ENCODE assay signal across 10 cellular contexts in genomic region chr6:142870787-142871371, GRCh38.
DNase-seq lines count a peak whose midpoint lies in the region; ATAC-seq and TF ChIP-seq lines count a peak whose summit lies in the region.
"Had no signal": no experiment of that assay in that cellular context is flagged by ENCODE, and none has a peak within 500 bp of the region (broad histone marks: within the 10 kb centered on the region; RNA-seq: fewer than 3 reads in every experiment).

No MANE protein-coding gene starts in this region.

- H3K27me3 Mint-ChIP-seq in stimulated activated naive CD8-positive, alpha-beta T cell treated with anti-CD3 and anti-CD28 coated beads, Interleukin-15, Interleukin-2, amounts not matched to agents 100 ng/mL and 50 ng/mL, for 24 hours: no peaks in the 10 kb centered on the region
- H3K27me3 Mint-ChIP-seq in activated CD4-positive, alpha-beta memory T cell treated with anti-CD3 and anti-CD28 coated beads for 36 hours: no peaks in the 10 kb centered on the region

- peak overlapping the region; percentile 96 for H3K27ac ChIP-seq in foreskin keratinocyte

- peaks cover 97% of the 10 kb centered on the region for H3K4me1 Mint-ChIP-seq in stimulated activated naive CD8-positive, alpha-beta T cell treated with anti-CD3 and anti-CD28 coated beads, Interleukin-15, Interleukin-2, amounts not matched to agents 100 ng/mL and 50 ng/mL, for 24 hours (ENCODE audit: low read depth)
- peaks cover 88% of the 10 kb centered on the region for H3K4me1 Mint-ChIP-seq in activated CD4-positive, alpha-beta memory T cell treated with anti-CD3 and anti-CD28 coated beads for 36 hours (ENCODE audit: low read depth)

- no peaks in the 10 kb centered on the region for H3K27me3 ChIP-seq in foreskin keratinocyte
- H3K27me3 ChIP-seq: BLaER1 treated with 17β-estradiol and CSF1 and Interleukin-3, amounts not matched to agents 10 nM and 100 nM had no signal

- no peaks in the 10 kb centered on the region for H3K9me3 Mint-ChIP-seq in stimulated activated naive CD8-positive, alpha-beta T cell treated with anti-CD3 and anti-CD28 coated beads, Interleukin-15, Interleukin-2, amounts not matched to agents 100 ng/mL and 50 ng/mL, for 24 hours
- no peaks in the 10 kb centered on the region for H3K9me3 Mint-ChIP-seq in activated CD4-positive, alpha-beta memory T cell treated with anti-CD3 and anti-CD28 coated beads for 36 hours

- no peak for TF ChIP-seq CTCF in foreskin keratinocyte (conservative IDR thresholded peaks at IDR 0.05)

- peaks cover 32% of the 10 kb centered on the region for H3K36me3 Mint-ChIP-seq in stimulated activated naive CD8-positive, alpha-beta T cell treated with anti-CD3 and anti-CD28 coated beads, Interleukin-15, Interleukin-2, amounts not matched to agents 100 ng/mL and 50 ng/mL, for 24 hours (ENCODE audit: low read depth)
- H3K36me3 Mint-ChIP-seq in activated CD4-positive, alpha-beta memory T cell treated with anti-CD3 and anti-CD28 coated beads for 36 hours: peaks cover 5% of the 10 kb centered on the region

- DNase-seq in stimulated activated naive CD8-positive, alpha-beta T cell treated with anti-CD3 and anti-CD28 coated beads, Interleukin-15, Interleukin-2, amounts not matched to agents 100 U/mL and 50 U/mL, for 24 hours: no peak
- no peak for DNase-seq in activated CD4-positive, alpha-beta memory T cell treated with anti-CD3 and anti-CD28 coated beads for 36 hours
- no peak for DNase-seq in foreskin keratinocyte
- no peak for DNase-seq in dedifferentiated amniotic fluid mesenchymal stem cell (ENCODE audit: extremely low spot score)
- DNase-seq in GDM1 (lab: John Stamatoyannopoulos, UW): no peak
- DNase-seq in cerebellar nuclear complex (lab: John Stamatoyannopoulos, UW): no peak
- DNase-seq in C1 segment of cervical spinal cord (lab: John Stamatoyannopoulos, UW): no peak

- peaks cover 21% of the 10 kb centered on the region for H3K4me1 ChIP-seq in foreskin keratinocyte

- no peak for ATAC-seq in stimulated activated naive CD8-positive, alpha-beta T cell treated with anti-CD3 and anti-CD28 coated beads, Interleukin-15, Interleukin-2, amounts not matched to agents 100 U/mL and 50 U/mL, for 24 hours
- ATAC-seq in foreskin keratinocyte: no peak
- ATAC-seq: HCT116 had no signal

- POLR2A ChIA-PET in activated CD4-positive, alpha-beta memory T cell treated with anti-CD3 and anti-CD28 coated beads for 36 hours (lab: Charles Lee): no interaction called here

- peak overlapping the region; percentile 75 for H3K27ac Mint-ChIP-seq in stimulated activated naive CD8-positive, alpha-beta T cell treated with anti-CD3 and anti-CD28 coated beads, Interleukin-15, Interleukin-2, amounts not matched to agents 100 ng/mL and 50 ng/mL, for 24 hours
- H3K27ac Mint-ChIP-seq in activated CD4-positive, alpha-beta memory T cell treated with anti-CD3 and anti-CD28 coated beads for 36 hours: peak overlapping the region; percentile 36

- intact Hi-C loops in activated CD4-positive, alpha-beta memory T cell treated with anti-CD3 and anti-CD28 coated beads for 36 hours (cut with micrococcal nuclease): loop anchor here (1.0 kb wide), 1 partner anchor 20 kb away; no protein-coding TSS in a partner anchor

- H3K4me3 Mint-ChIP-seq in stimulated activated naive CD8-positive, alpha-beta T cell treated with anti-CD3 and anti-CD28 coated beads, Interleukin-15, Interleukin-2, amounts not matched to agents 100 ng/mL and 50 ng/mL, for 24 hours: peak overlapping the region; percentile 28
- H3K4me3 Mint-ChIP-seq in activated CD4-positive, alpha-beta memory T cell treated with anti-CD3 and anti-CD28 coated beads for 36 hours: no peak overlapping the region

- CTCF ChIA-PET in activated CD4-positive, alpha-beta memory T cell treated with anti-CD3 and anti-CD28 coated beads for 36 hours (lab: Charles Lee): no interaction called here
